Comparison of ENCODE assay signal across 8 cellular contexts in the genomic region with DNA sequence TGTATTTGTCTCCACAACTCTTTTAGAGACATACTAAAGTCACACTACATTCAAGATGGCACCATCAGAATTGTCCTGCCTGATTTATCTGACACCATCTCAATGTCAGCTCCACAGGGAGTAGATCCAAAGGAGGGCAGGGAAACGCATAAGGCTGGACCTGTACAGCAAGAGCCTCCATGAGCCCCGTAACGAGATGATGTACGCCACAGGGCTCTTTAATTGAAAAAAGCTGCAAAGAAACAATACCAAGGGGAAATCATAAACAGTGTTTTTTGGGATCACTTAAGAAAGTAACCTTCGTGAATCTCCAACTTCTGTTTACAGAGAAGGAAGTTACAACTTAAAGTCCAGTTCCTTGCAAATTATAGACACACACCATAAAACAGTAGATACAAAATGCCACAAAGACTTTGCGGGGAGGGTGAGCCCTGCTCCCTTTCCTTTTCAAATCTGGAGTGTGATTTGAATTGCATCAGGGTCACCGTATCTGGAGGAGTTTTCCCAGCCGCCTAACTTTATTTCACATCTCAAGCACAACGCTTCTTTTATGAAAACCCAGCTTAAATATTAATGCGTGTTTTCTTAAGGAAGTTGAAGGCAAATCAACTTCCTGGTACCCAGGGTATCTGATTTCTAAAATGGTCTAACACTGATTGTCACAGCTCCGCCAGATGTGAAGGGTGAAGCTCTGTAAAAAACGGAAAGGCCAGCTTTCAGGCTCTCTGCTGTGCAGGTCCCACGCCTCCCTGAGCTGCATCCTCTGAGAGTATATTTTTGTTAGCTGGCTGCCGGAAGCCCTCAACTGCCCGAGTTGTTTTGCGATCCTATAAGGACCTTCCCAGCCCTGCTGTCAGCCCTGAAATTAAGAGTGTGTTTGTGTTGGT.
A peak's percentile ranks its signal among the peaks of the same experiment; 100 is the strongest.
DNase-seq lines count a peak whose midpoint lies in the region; ATAC-seq and TF ChIP-seq lines count a peak whose summit lies in the region.

No MANE protein-coding gene starts in this region.

- H3K4me2 ChIP-seq in GM23248 (ENCODE audit: unreplicated experiment) (peak overlapping the region; percentile 69), OCI-LY1 (ENCODE audit: low read length) (peak overlapping the region; percentile 75)

- H3K79me2 ChIP-seq in GM23248 (ENCODE audit: insufficient read depth): peaks cover 55% of the 10 kb centered on the region
- H3K79me2 ChIP-seq in OCI-LY1 (ENCODE audit: insufficient read depth, low read length): peaks cover 41% of the 10 kb centered on the region

- intact Hi-C loops in left lung (cut with DNase I): no loop called here

- H2AFZ ChIP-seq in GM23248 (peak overlapping the region; percentile 80), OCI-LY1 (ENCODE audit: low read length) (no peak overlapping the region)

- H3F3A ChIP-seq in GM23248 (ENCODE audit: insufficient read depth) (peaks cover 29% of the 10 kb centered on the region), OCI-LY1 (ENCODE audit: insufficient read depth, low read length) (no peaks in the 10 kb centered on the region; the same call in 1 of the 2 replicates)

- peak overlapping the region; percentile 71 for H3K9ac ChIP-seq in GM23248
- peak overlapping the region; percentile 68 for H3K9ac ChIP-seq in OCI-LY1 (ENCODE audit: low read length)

- in situ Hi-C loops in GM23248 (cut with MboI): no loop called here

- H3K27ac ChIP-seq in GM23248: peak overlapping the region; percentile 85
- peak overlapping the region; percentile 95 for H3K27ac ChIP-seq in OCI-LY1 (ENCODE audit: low read depth, low read length, poor library complexity, severe bottlenecking)
- peak overlapping the region; percentile 34 to 47 for H3K27ac ChIP-seq in left lung
- no peak overlapping the region for H3K27ac ChIP-seq in caudate nucleus (ENCODE audit: low read depth, low read length)

- H3K27me3 ChIP-seq in GM23248 (replicated peaks; ENCODE audit: insufficient read depth) (no peaks in the 10 kb centered on the region), OCI-LY1 (ENCODE audit: insufficient read depth, low read length) (no peaks in the 10 kb centered on the region), left lung (peaks cover 0 to 17% of the 10 kb centered on the region in 2 donors)

- peaks cover 19% of the 10 kb centered on the region for H3K4me1 ChIP-seq in GM23248 (ENCODE audit: insufficient read depth)
- peaks cover 87% of the 10 kb centered on the region for H3K4me1 ChIP-seq in OCI-LY1 (ENCODE audit: insufficient read depth, low read length, severe bottlenecking)
- H3K4me1 ChIP-seq in left lung: peaks cover 0 to 14% of the 10 kb centered on the region in 2 donors

- WGBS in GM23248 (ENCODE audit: low coverage in 1 of 2, low lambda C conversion rate in 2 of 2, missing lambda C conversion rate in 2 of 2), 2 experiments: 6 to 7% methylated on average over 16 of the region's 16 CpGs

- peak; percentile 76 for DNase-seq in GM23248
- no peak for DNase-seq in left lung
- DNase-seq in effector CD8-positive, alpha-beta T cell (lab: John Stamatoyannopoulos, UW): no peak
- no peak for DNase-seq in activated gamma-delta T cell treated with Interleukin-2 at 50 U/mL for 16 hours
- no peak for DNase-seq in caudate nucleus (lab: John Stamatoyannopoulos, UW)
- DNase-seq in D341Med (ENCODE audit: low spot score): no peak

- no peaks in the 10 kb centered on the region for H3K36me3 ChIP-seq in GM23248 (ENCODE audit: low read depth)
- peaks cover 21% of the 10 kb centered on the region; the same call in 1 of the 2 replicates for H3K36me3 ChIP-seq in OCI-LY1 (ENCODE audit: insufficient read depth, low read length)
- no peaks in the 10 kb centered on the region for H3K36me3 ChIP-seq in left lung

- H3K9me3 ChIP-seq in GM23248 (ENCODE audit: low read depth) (no peaks in the 10 kb centered on the region), OCI-LY1 (ENCODE audit: low read length) (no peaks in the 10 kb centered on the region), left lung (no peaks in the 10 kb centered on the region)

- no peaks in the 10 kb centered on the region for H4K20me1 ChIP-seq in GM23248 (ENCODE audit: insufficient read depth)
- H4K20me1 ChIP-seq in OCI-LY1 (ENCODE audit: insufficient read depth, low read length): no peaks in the 10 kb centered on the region

- TF ChIP-seq CTCF in OCI-LY1 (IDR thresholded peaks at IDR 0.05; ENCODE audit: low read length): no peak
- TF ChIP-seq CTCF in left lung (IDR thresholded peaks at IDR 0.05): no peak

- ATAC-seq in GM18511 (IDR thresholded peaks at IDR 0.05; ENCODE audit: unreplicated experiment): peak; percentile 95
- ATAC-seq in left lung: peak; percentile 35

- H3K4me3 ChIP-seq in GM23248 (peak overlapping the region; percentile 55), OCI-LY1 (ENCODE audit: low read depth, low read length, poor library complexity, severe bottlenecking) (peak overlapping the region; percentile 59), left lung (peak overlapping the region in 1 of 2 donors; percentile 3)

- H3K9me2 ChIP-seq in GM23248 (ENCODE audit: insufficient read depth): no peaks in the 10 kb centered on the region
- H3K9me2 ChIP-seq in OCI-LY1 (ENCODE audit: low read depth, low read length): no peaks in the 10 kb centered on the region
